In the genomic region with DNA sequence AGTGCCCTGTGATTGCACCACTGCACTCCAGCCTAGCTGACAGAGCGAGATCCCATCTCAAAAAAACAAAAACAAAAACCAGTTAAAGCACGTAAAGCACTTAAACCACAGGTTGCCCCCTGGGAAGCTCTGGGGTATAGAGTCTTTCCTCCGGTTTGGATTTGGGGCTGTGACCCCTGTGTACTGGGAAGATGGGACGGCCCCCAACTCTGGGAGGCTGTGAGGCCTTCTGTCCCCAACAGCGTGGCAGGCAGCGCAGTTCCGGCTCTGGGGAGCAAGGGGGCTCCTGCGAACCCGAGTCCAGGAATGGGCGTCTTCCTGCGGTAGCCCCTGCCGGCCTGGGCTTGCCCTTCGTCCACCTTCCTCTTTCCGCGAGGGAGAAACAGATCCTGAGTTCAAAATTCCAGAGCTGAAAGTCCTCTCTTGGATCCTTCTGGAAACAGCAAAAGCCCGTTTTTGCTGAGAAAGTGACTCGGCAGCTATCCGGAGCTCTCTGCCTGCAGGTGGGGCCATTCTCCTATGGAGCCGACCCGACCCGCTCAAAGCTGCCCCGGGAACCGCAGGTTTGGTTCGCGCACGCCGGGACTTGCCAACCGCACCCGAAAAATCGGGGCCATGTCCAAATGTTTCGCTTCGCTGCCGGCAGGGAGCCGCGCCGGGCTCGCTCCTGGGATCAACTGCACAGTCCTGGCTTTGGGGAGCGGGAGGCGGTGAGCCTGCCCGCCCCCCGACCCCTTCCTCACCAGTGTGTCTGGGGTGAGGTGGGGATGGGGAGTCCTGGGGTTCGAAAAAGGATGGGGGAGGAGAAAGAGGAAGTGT, we compare ENCODE assay signal across 1 cellular context.
TF ChIP-seq lines count a peak whose summit lies in the region.

No MANE protein-coding gene starts in this region.

TF ChIP-seq in K562, 482 proteins besides CTCF, POLR2A, EP300 and RAD21 (continued from another document and continues in another):
- no peak for TF ChIP-seq RBM39 (optimal IDR thresholded peaks at IDR 0.05; ENCODE audit: low read depth, low read length)
- no peak for TF ChIP-seq ASH1L (IDR thresholded peaks at IDR 0.05; ENCODE audit: borderline replicate concordance, low read depth, partially characterized antibody)
- no peak for TF ChIP-seq MECOM (CRISPR knock-in tag; IDR thresholded peaks at IDR 0.05)
- TF ChIP-seq, protein P1, sequence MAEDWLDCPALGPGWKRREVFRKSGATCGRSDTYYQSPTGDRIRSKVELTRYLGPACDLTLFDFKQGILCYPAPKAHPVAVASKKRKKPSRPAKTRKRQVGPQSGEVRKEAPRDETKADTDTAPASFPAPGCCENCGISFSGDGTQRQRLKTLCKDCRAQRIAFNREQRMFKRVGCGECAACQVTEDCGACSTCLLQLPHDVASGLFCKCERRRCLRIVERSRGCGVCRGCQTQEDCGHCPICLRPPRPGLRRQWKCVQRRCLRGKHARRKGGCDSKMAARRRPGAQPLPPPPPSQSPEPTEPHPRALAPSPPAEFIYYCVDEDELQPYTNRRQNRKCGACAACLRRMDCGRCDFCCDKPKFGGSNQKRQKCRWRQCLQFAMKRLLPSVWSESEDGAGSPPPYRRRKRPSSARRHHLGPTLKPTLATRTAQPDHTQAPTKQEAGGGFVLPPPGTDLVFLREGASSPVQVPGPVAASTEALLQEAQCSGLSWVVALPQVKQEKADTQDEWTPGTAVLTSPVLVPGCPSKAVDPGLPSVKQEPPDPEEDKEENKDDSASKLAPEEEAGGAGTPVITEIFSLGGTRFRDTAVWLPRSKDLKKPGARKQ (CRISPR knock-in tag; IDR thresholded peaks at IDR 0.05) = no peak
- TF ChIP-seq, protein P2, sequence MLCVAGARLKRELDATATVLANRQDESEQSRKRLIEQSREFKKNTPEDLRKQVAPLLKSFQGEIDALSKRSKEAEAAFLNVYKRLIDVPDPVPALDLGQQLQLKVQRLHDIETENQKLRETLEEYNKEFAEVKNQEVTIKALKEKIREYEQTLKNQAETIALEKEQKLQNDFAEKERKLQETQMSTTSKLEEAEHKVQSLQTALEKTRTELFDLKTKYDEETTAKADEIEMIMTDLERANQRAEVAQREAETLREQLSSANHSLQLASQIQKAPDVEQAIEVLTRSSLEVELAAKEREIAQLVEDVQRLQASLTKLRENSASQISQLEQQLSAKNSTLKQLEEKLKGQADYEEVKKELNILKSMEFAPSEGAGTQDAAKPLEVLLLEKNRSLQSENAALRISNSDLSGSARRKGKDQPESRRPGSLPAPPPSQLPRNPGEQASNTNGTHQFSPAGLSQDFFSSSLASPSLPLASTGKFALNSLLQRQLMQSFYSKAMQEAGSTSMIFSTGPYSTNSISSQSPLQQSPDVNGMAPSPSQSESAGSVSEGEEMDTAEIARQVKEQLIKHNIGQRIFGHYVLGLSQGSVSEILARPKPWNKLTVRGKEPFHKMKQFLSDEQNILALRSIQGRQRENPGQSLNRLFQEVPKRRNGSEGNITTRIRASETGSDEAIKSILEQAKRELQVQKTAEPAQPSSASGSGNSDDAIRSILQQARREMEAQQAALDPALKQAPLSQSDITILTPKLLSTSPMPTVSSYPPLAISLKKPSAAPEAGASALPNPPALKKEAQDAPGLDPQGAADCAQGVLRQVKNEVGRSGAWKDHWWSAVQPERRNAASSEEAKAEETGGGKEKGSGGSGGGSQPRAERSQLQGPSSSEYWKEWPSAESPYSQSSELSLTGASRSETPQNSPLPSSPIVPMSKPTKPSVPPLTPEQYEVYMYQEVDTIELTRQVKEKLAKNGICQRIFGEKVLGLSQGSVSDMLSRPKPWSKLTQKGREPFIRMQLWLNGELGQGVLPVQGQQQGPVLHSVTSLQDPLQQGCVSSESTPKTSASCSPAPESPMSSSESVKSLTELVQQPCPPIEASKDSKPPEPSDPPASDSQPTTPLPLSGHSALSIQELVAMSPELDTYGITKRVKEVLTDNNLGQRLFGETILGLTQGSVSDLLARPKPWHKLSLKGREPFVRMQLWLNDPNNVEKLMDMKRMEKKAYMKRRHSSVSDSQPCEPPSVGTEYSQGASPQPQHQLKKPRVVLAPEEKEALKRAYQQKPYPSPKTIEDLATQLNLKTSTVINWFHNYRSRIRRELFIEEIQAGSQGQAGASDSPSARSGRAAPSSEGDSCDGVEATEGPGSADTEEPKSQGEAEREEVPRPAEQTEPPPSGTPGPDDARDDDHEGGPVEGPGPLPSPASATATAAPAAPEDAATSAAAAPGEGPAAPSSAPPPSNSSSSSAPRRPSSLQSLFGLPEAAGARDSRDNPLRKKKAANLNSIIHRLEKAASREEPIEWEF (CRISPR knock-in tag; IDR thresholded peaks at IDR 0.05) = no peak
- TF ChIP-seq, protein P3, sequence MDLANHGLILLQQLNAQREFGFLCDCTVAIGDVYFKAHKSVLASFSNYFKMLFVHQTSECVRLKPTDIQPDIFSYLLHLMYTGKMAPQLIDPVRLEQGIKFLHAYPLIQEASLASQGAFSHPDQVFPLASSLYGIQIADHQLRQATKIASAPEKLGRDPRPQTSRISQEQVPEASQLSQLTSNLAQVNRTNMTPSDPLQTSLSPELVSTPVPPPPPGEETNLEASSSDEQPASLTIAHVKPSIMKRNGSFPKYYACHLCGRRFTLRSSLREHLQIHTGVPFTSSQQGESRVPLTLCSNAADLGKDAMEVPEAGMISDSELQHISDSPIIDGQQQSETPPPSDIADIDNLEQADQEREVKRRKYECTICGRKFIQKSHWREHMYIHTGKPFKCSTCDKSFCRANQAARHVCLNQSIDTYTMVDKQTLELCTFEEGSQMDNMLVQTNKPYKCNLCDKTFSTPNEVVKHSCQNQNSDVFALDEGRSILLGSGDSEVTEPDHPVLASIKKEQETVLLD (IDR thresholded peaks at IDR 0.05) = no peak
- peak; percentile 72 for TF ChIP-seq BRD9 (IDR thresholded peaks at IDR 0.05; ENCODE audit: low read depth, partially characterized antibody)
- TF ChIP-seq CEBPG (CRISPR knock-in tag; IDR thresholded peaks at IDR 0.05) = no peak; the same call in 1 of the 2 replicates
- no peak; a peak in 1 of 4 replicates for TF ChIP-seq CEBPG (tag; conservative IDR thresholded peaks at IDR 0.05 in 1 of 2, IDR thresholded peaks at IDR 0.05 in 1 of 2)
- TF ChIP-seq KDM5B (IDR thresholded peaks at IDR 0.05; ENCODE audit: insufficient replicate concordance, low read depth, low read length) = peak; percentile 51
- peak; percentile 42; the same call in 1 of the 2 replicates for TF ChIP-seq ZNF263 (CRISPR knock-in tag; IDR thresholded peaks at IDR 0.05; ENCODE audit: borderline replicate concordance)
- TF ChIP-seq SIRT6 (IDR thresholded peaks at IDR 0.05; ENCODE audit: low read depth, low read length) = no peak
- TF ChIP-seq HEY1 (CRISPR knock-in tag; IDR thresholded peaks at IDR 0.05; ENCODE audit: borderline replicate concordance) = no peak
- TF ChIP-seq RBM14 (IDR thresholded peaks at IDR 0.05; ENCODE audit: borderline replicate concordance, insufficient read depth, low read depth, low read length) = no peak
- TF ChIP-seq, protein P4, sequence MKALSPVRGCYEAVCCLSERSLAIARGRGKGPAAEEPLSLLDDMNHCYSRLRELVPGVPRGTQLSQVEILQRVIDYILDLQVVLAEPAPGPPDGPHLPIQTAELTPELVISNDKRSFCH (CRISPR knock-in tag; IDR thresholded peaks at IDR 0.05) = no peak
- TF ChIP-seq, protein P4 (tag; IDR thresholded peaks at IDR 0.05) = peak; percentile 46; the same call in 1 of the 2 replicates
- no peak for TF ChIP-seq FOXA1 (IDR thresholded peaks at IDR 0.05; ENCODE audit: borderline replicate concordance)
- TF ChIP-seq, protein P5, sequence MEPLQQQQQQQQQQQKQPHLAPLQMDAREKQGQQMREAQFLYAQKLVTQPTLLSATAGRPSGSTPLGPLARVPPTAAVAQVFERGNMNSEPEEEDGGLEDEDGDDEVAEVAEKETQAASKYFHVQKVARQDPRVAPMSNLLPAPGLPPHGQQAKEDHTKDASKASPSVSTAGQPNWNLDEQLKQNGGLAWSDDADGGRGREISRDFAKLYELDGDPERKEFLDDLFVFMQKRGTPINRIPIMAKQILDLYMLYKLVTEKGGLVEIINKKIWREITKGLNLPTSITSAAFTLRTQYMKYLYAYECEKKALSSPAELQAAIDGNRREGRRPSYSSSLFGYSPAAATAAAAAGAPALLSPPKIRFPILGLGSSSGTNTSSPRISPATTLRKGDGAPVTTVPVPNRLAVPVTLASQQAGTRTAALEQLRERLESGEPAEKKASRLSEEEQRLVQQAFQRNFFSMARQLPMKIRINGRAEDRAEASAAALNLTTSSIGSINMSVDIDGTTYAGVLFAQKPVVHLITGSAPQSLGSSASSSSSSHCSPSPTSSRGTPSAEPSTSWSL (CRISPR knock-in tag; IDR thresholded peaks at IDR 0.05; ENCODE audit: borderline replicate concordance) = no peak
- TF ChIP-seq GABPA (tag; conservative IDR thresholded peaks at IDR 0.05; ENCODE audit: low read depth) = peak; percentile 19; the same call in 1 of the 2 replicates
- TF ChIP-seq CREM (IDR thresholded peaks at IDR 0.05; ENCODE audit: low read depth) = no peak
- TF ChIP-seq, protein P6, sequence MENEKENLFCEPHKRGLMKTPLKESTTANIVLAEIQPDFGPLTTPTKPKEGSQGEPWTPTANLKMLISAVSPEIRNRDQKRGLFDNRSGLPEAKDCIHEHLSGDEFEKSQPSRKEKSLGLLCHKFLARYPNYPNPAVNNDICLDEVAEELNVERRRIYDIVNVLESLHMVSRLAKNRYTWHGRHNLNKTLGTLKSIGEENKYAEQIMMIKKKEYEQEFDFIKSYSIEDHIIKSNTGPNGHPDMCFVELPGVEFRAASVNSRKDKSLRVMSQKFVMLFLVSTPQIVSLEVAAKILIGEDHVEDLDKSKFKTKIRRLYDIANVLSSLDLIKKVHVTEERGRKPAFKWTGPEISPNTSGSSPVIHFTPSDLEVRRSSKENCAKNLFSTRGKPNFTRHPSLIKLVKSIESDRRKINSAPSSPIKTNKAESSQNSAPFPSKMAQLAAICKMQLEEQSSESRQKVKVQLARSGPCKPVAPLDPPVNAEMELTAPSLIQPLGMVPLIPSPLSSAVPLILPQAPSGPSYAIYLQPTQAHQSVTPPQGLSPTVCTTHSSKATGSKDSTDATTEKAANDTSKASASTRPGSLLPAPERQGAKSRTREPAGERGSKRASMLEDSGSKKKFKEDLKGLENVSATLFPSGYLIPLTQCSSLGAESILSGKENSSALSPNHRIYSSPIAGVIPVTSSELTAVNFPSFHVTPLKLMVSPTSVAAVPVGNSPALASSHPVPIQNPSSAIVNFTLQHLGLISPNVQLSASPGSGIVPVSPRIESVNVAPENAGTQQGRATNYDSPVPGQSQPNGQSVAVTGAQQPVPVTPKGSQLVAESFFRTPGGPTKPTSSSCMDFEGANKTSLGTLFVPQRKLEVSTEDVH (IDR thresholded peaks at IDR 0.05; ENCODE audit: low read depth, partially characterized antibody) = peak; percentile 40
- no peak for TF ChIP-seq ZNF507 (tag; conservative IDR thresholded peaks at IDR 0.05)
- TF ChIP-seq ZNF76 (CRISPR knock-in tag; IDR thresholded peaks at IDR 0.05; ENCODE audit: borderline replicate concordance) = no peak
- no peak for TF ChIP-seq CREBBP (IDR thresholded peaks at IDR 0.05; ENCODE audit: low read depth, low read length)
- no peak for TF ChIP-seq ZNF444 (CRISPR knock-in tag; IDR thresholded peaks at IDR 0.05)
- no peak for TF ChIP-seq POLR2AphosphoS2 (IDR thresholded peaks at IDR 0.05; ENCODE audit: low read length)
- no peak for TF ChIP-seq ZNF785 (CRISPR knock-in tag; IDR thresholded peaks at IDR 0.05)
- TF ChIP-seq MEF2D (tag; conservative IDR thresholded peaks at IDR 0.05; ENCODE audit: low read depth) = peak; percentile 57; the same call in 1 of the 2 replicates
- TF ChIP-seq DACH1 (IDR thresholded peaks at IDR 0.05; ENCODE audit: partially characterized antibody) = no peak
- no peak for TF ChIP-seq NR2C2 (CRISPR knock-in tag; IDR thresholded peaks at IDR 0.05)
- TF ChIP-seq NR2C2 (tag; IDR thresholded peaks at IDR 0.05) = peak; percentile 60
- TF ChIP-seq, protein P7, sequence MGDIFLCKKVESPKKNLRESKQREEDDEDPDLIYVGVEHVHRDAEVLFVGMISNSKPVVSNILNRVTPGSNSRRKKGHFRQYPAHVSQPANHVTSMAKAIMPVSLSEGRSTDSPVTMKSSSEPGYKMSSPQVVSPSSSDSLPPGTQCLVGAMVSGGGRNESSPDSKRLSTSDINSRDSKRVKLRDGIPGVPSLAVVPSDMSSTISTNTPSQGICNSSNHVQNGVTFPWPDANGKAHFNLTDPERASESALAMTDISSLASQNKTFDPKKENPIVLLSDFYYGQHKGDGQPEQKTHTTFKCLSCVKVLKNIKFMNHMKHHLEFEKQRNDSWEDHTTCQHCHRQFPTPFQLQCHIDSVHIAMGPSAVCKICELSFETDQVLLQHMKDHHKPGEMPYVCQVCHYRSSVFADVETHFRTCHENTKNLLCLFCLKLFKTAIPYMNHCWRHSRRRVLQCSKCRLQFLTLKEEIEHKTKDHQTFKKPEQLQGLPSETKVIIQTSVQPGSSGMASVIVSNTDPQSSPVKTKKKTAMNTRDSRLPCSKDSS (IDR thresholded peaks at IDR 0.05; ENCODE audit: low read depth, partially characterized antibody) = no peak
- peak; percentile 53; the same call in 1 of the 2 replicates for TF ChIP-seq ZBTB1 (CRISPR knock-in tag; IDR thresholded peaks at IDR 0.05; ENCODE audit: borderline replicate concordance, low read depth)
- TF ChIP-seq ZNF347 (CRISPR knock-in tag; IDR thresholded peaks at IDR 0.05; ENCODE audit: low read depth) = no peak
- TF ChIP-seq PHB (CRISPR knock-in tag; IDR thresholded peaks at IDR 0.05) = no peak
- no peak; the same call in 1 of the 2 replicates for TF ChIP-seq ZNF431 (CRISPR knock-in tag; IDR thresholded peaks at IDR 0.05)
- no peak for TF ChIP-seq NFYB (IDR thresholded peaks at IDR 0.05; ENCODE audit: extremely low read depth, insufficient read length)
- TF ChIP-seq TSC22D4 (tag; IDR thresholded peaks at IDR 0.05) = no peak
- no peak for TF ChIP-seq ZNF212 (CRISPR knock-in tag; IDR thresholded peaks at IDR 0.05)
- TF ChIP-seq, protein P8, sequence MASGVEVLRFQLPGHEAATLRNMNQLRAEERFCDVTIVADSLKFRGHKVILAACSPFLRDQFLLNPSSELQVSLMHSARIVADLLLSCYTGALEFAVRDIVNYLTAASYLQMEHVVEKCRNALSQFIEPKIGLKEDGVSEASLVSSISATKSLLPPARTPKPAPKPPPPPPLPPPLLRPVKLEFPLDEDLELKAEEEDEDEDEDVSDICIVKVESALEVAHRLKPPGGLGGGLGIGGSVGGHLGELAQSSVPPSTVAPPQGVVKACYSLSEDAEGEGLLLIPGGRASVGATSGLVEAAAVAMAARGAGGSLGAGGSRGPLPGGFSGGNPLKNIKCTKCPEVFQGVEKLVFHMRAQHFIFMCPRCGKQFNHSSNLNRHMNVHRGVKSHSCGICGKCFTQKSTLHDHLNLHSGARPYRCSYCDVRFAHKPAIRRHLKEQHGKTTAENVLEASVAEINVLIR (CRISPR knock-in tag; IDR thresholded peaks at IDR 0.05) = no peak
- peak; percentile 50 to 61 for TF ChIP-seq NRF1 (conservative IDR thresholded peaks at IDR 0.05 in 1 of 2, IDR thresholded peaks at IDR 0.05 in 1 of 2)
- TF ChIP-seq JUND (IDR thresholded peaks at IDR 0.05; ENCODE audit: borderline replicate concordance, low read depth, low read length) = no peak
- no peak for TF ChIP-seq JUND (tag; IDR thresholded peaks at IDR 0.05; ENCODE audit: borderline replicate concordance, low read depth, low read length)
- TF ChIP-seq PCBP1 (IDR thresholded peaks at IDR 0.05; ENCODE audit: low read depth, low read length, poor library complexity, severe bottlenecking) = peak; percentile 89
- TF ChIP-seq MEIS2 (IDR thresholded peaks at IDR 0.05; ENCODE audit: partially characterized antibody) = no peak
- TF ChIP-seq RUNX1 (IDR thresholded peaks at IDR 0.05; ENCODE audit: low read depth) = no peak
- TF ChIP-seq TRIM24 (IDR thresholded peaks at IDR 0.05) = no peak
- TF ChIP-seq ZNF717 (CRISPR knock-in tag; IDR thresholded peaks at IDR 0.05) = no peak
- TF ChIP-seq NFE2 (IDR thresholded peaks at IDR 0.05; ENCODE audit: low read depth) = peak; percentile 59
- no peak for TF ChIP-seq CBX2 (IDR thresholded peaks at IDR 0.05; ENCODE audit: insufficient read depth, low read length, poor library complexity, severe bottlenecking)
